18 cellular contexts compared by ENCODE assay signal in genomic region chr21:46189959-46190490, GRCh38. TPM values are rescaled to one million over a fixed set of nuclear protein-coding genes. Genes with fewer than 3 reads are reported as not detected.
A peak's percentile ranks its signal among the peaks of the same experiment; 100 is the strongest.
DNase-seq lines count a peak whose midpoint lies in the region; ATAC-seq and TF ChIP-seq lines count a peak whose summit lies in the region.
"Had no signal": no experiment of that assay in that cellular context is flagged by ENCODE, and none has a peak within 500 bp of the region (broad histone marks: within the 10 kb centered on the region; RNA-seq: fewer than 3 reads in every experiment).

No MANE protein-coding gene starts in this region.

- H3K9ac ChIP-seq in NT2/D1 (ENCODE audit: insufficient read length, low read depth) (peak overlapping the region; percentile 39), colonic mucosa (ENCODE audit: low read depth in 2 of 2, low read length in 2 of 2) (no peak overlapping the region)

- H3K27me3 ChIP-seq in NT2/D1 (ENCODE audit: insufficient read depth, insufficient read length) (no peaks in the 10 kb centered on the region), colonic mucosa (no peaks in the 10 kb centered on the region)

- no peak for TF ChIP-seq CTCF in colonic mucosa (IDR thresholded peaks at IDR 0.05)

- DNase-seq in NT2/D1 (ENCODE audit: low read depth, low spot score) (no peak), colonic mucosa (peak; percentile 12), iPS-NIHi11 (ENCODE audit: low spot score) (peak; percentile 3), GOT3 (lab: John Stamatoyannopoulos, UW) (no peak)
- peak; percentile 15 for DNase-seq in stimulated activated CD8-positive, alpha-beta memory T cell treated with anti-CD3 and anti-CD28 coated beads, Interleukin-4, amount 100 ng/mL, for 48 hours
- DNase-seq in stimulated activated CD4-positive, alpha-beta T cell treated with anti-CD3 and anti-CD28 coated beads, Interleukin-4, amount 100 ng/mL, for 1 hour = no peak
- no peak for DNase-seq in NK-92 treated with Interleukin-12 subunit alpha and Interleukin-12 subunit beta, amount 100 ng/mL, for 24 hours (lab: John Stamatoyannopoulos, UW)
- DNase-seq: activated CD4-positive, alpha-beta T cell treated with anti-CD3 and anti-CD28 coated beads, Interleukin-2, amount 10 ng/mL, durations not matched to agents 7 days and 5 days; activated naive CD8-positive, alpha-beta T cell treated with anti-CD3 and anti-CD28 coated beads for 36 hours; activated T-cell treated with anti-CD3 and anti-CD28 coated beads, Interleukin-2, amount 50 U/mL, for 24 hours; Kasumi-1; kidney; NCI-H146; NCI-H226; stimulated activated CD4-positive, alpha-beta T cell treated with anti-CD3 and anti-CD28 coated beads, Interleukin-12 subunit alpha, Interleukin-12 subunit beta, amount 100 ng/mL, for 4 hours; T1000 had no signal

- H3K4me3 ChIP-seq in NT2/D1 (ENCODE audit: insufficient read length, low read depth) = no peak overlapping the region
- no peak overlapping the region for H3K4me3 ChIP-seq in colonic mucosa

- H3K27ac ChIP-seq in colonic mucosa = no peak overlapping the region

- H3K9me3 ChIP-seq in NT2/D1 (ENCODE audit: insufficient read depth, low read length) (no peaks in the 10 kb centered on the region), colonic mucosa (no peaks in the 10 kb centered on the region)

- H3K4me1 ChIP-seq in NT2/D1 (ENCODE audit: insufficient read depth, insufficient read length) = peaks cover 34% of the 10 kb centered on the region
- no peaks in the 10 kb centered on the region for H3K4me1 ChIP-seq in colonic mucosa

- H3K36me3 ChIP-seq in NT2/D1 (ENCODE audit: insufficient read depth, insufficient read length, low read length) (peaks cover 69% of the 10 kb centered on the region), colonic mucosa (peaks cover 8% of the 10 kb centered on the region)

- intact Hi-C loops in colonic mucosa (cut with DNase I) = no loop called here

- no peak for ATAC-seq in GM21786 (IDR thresholded peaks at IDR 0.05; ENCODE audit: unreplicated experiment)

RNA-seq across cellular contexts. Expression of gene SPATC1L, which starts 5.8 kb away (rescaled TPM):
- 1 to 10 TPM; 6.2 to 6.9 TPM for total RNA-seq in colonic mucosa

RNA-seq across cellular contexts. Expression of gene FTCD, which starts 34.6 kb away (rescaled TPM):
- total RNA-seq in colonic mucosa = 1 to 10 TPM in 1 of 2 donors, under 1 TPM in 1; 0.45 to 4.2 TPM
- total RNA-seq: activated CD4-positive, alpha-beta T cell treated with anti-CD3 and anti-CD28 coated beads, Interleukin-2, amount 10 ng/mL, durations not matched to agents 7 days and 5 days; SK-MEL-5 had no signal

RNA-seq across cellular contexts. Expression of gene LSS, which starts 38.5 kb away (rescaled TPM):
- total RNA-seq in colonic mucosa = 100 to 1,000 TPM in 1 of 2 donors, 10 to 100 TPM in 1; 78.2 to 142 TPM

Comparison
In these comparisons a context has a peak if more than half of its experiments do, and no peak if none do; other contexts are left out.
1. DNase-seq: peak in colonic mucosa (single experiment), iPS-NIHi11 (single experiment) and stimulated activated CD8-positive, alpha-beta memory T cell treated with anti-CD3 and anti-CD28 coated beads, Interleukin-4, amount 100 ng/mL, for 48 hours (single experiment); none in NT2/D1 (single experiment), GOT3 (single experiment), stimulated activated CD4-positive, alpha-beta T cell treated with anti-CD3 and anti-CD28 coated beads, Interleukin-4, amount 100 ng/mL, for 1 hour (single experiment) and NK-92 treated with Interleukin-12 subunit alpha and Interleukin-12 subunit beta, amount 100 ng/mL, for 24 hours (single experiment).